Comparison of ENCODE assay signal across 20 cellular contexts in genomic region chr2:37284386-37284785, GRCh38. TPM values are rescaled to one million over a fixed set of nuclear protein-coding genes. Genes with fewer than 3 reads are reported as not detected.
DNase-seq lines count a peak whose midpoint lies in the region; ATAC-seq, FAIRE-seq and TF ChIP-seq lines count a peak whose summit lies in the region.
"Had no signal": no experiment of that assay in that cellular context is flagged by ENCODE, and none has a peak within 500 bp of the region (broad histone marks: within the 10 kb centered on the region; RNA-seq: fewer than 3 reads in every experiment).

No MANE protein-coding gene starts in this region.

- H3K9me3 ChIP-seq in GM23248 (ENCODE audit: low read depth), result no peaks in the 10 kb centered on the region
- no peaks in the 10 kb centered on the region for H3K9me3 ChIP-seq in pancreas
- no peaks in the 10 kb centered on the region for H3K9me3 ChIP-seq in small intestine (ENCODE audit: control insufficient read depth, low read depth)

- H2AFZ ChIP-seq in GM23248, result no peak overlapping the region
- H2AFZ ChIP-seq: GM23338 had no signal

- H3K27ac ChIP-seq in GM23248, result no peak overlapping the region
- H3K27ac ChIP-seq in pancreas, result no peak overlapping the region
- H3K27ac ChIP-seq in small intestine (ENCODE audit: low read depth in 1 of 2, low read length in 1 of 2), result no peak overlapping the region

- TF ChIP-seq CTCF in cardiac fibroblast (IDR thresholded peaks at IDR 0.05; ENCODE audit: low read depth, low read length), result no peak
- no peak for TF ChIP-seq CTCF in fibroblast of pulmonary artery (IDR thresholded peaks at IDR 0.05; ENCODE audit: low read length, missing control alignments)
- no peak for TF ChIP-seq CTCF in pancreas (IDR thresholded peaks at IDR 0.05)

- no peaks in the 10 kb centered on the region for H3K9me2 ChIP-seq in GM23248 (ENCODE audit: insufficient read depth)

- DNase-seq in GM23248 (peak; percentile 11), cardiac fibroblast (ENCODE audit: low read depth in 2 of 2) (peak; percentile 55 to 59), fibroblast of pulmonary artery (ENCODE audit: low read depth) (peak; percentile 45), pancreas (no peak), small intestine (no peak)
- no peak for DNase-seq in stimulated activated CD4-positive, alpha-beta T cell treated with anti-CD3 and anti-CD28 coated beads, Interleukin-1b, Interleukin-23, amount 100 ng/mL, for 48 hours
- DNase-seq: C1 segment of cervical spinal cord, KBM-7, MV-4-11, NCI-H187, NCI-H2107, NCI-H510A, NCI-H774, OCI-M1, SHP77 had no signal

- peaks cover 27% of the 10 kb centered on the region for H3F3A ChIP-seq in GM23248 (ENCODE audit: insufficient read depth)

- in situ Hi-C loops in GM23248 (cut with MboI), result no loop called here

- FAIRE-seq in pancreas (lab: Jason Lieb, UNC) (peak; percentile 34), small intestine (lab: Jason Lieb, UNC) (no peak)
- FAIRE-seq: D721Med had no signal

- H3K36me3 ChIP-seq in GM23248 (ENCODE audit: low read depth), result peaks cover 31% of the 10 kb centered on the region
- peaks cover 0 to 9% (median 0%) of the 10 kb centered on the region in 3 donors for H3K36me3 ChIP-seq in pancreas
- peaks cover 3 to 6% of the 10 kb centered on the region in 2 donors for H3K36me3 ChIP-seq in small intestine (ENCODE audit: control insufficient read depth in 2 of 2, insufficient read depth in 2 of 2, low read length in 2 of 2)

- intact Hi-C loops in pancreas (cut with DNase I), result no loop called here

- H3K4me1 ChIP-seq in GM23248 (ENCODE audit: insufficient read depth) (peaks cover 28% of the 10 kb centered on the region), pancreas (no peaks in the 10 kb centered on the region), small intestine (ENCODE audit: control insufficient read depth in 2 of 2, insufficient read depth in 1 of 2, low read depth in 1 of 2, low read length in 1 of 2) (no peaks in the 10 kb centered on the region)

- no peaks in the 10 kb centered on the region for H4K20me1 ChIP-seq in GM23248 (ENCODE audit: insufficient read depth)

- no peak overlapping the region for H3K9ac ChIP-seq in GM23248

- ATAC-seq in pancreas (no peak), GM18861 (IDR thresholded peaks at IDR 0.05; ENCODE audit: unreplicated experiment) (no peak), GM19023 (IDR thresholded peaks at IDR 0.05; ENCODE audit: unreplicated experiment) (no peak)
- ATAC-seq: GM23338, HCT116 had no signal

- H3K27me3 ChIP-seq in GM23248 (replicated peaks; ENCODE audit: insufficient read depth) (no peaks in the 10 kb centered on the region), pancreas (no peaks in the 10 kb centered on the region), small intestine (ENCODE audit: control insufficient read depth in 2 of 2, insufficient read depth in 2 of 2, low read length in 2 of 2) (no peaks in the 10 kb centered on the region)

- 0 out of 2 replicates have a peak, but pooled peaks cover 11% of the 10 kb centered on the region for H3K79me2 ChIP-seq in GM23248 (ENCODE audit: insufficient read depth)

- no peak overlapping the region for H3K4me3 ChIP-seq in GM23248
- H3K4me3 ChIP-seq in cardiac fibroblast (replicated peaks in 1 of 2; ENCODE audit: low read depth in 2 of 2, low read length in 2 of 2), result no peak overlapping the region
- no peak overlapping the region for H3K4me3 ChIP-seq in fibroblast of pulmonary artery (replicated peaks; ENCODE audit: low read depth, low read length)
- H3K4me3 ChIP-seq in pancreas, result no peak overlapping the region
- H3K4me3 ChIP-seq in small intestine (ENCODE audit: low read depth in 1 of 2, low read length in 2 of 2), result no peak overlapping the region
- H3K4me3 ChIP-seq: GM23338 had no signal

- peak overlapping the region; percentile 10 for H3K4me2 ChIP-seq in GM23248 (ENCODE audit: unreplicated experiment)
- H3K4me2 ChIP-seq: GM23338 had no signal

RNA-seq across cellular contexts. Expression of gene PRKD3, which starts 40.2 kb away (rescaled TPM):
- total RNA-seq in GM23248 (2014; rRNA removed; shearing (Covaris generic)), result 52.9 and 74.0 TPM in 2 replicates
- polyA plus RNA-seq in GM23248 (2016; fragmentation: Nextera tagmentation; extraction: Ambion mirVana) (16.7 and 19.7 TPM in 2 replicates), pancreas (1 to 10 TPM; 4.1 to 5.5 TPM), small intestine (1 to 10 TPM; 4.3 to 7.9 (median 5.1) TPM)
- total RNA-seq in pancreas, result 10 to 100 TPM in 3 of 6 donors, 1 to 10 TPM in 3; 6.7 to 17.2 (median 9.2) TPM

RNA-seq across cellular contexts. Expression of gene NDUFAF7, which starts 52.9 kb away (rescaled TPM):
- total RNA-seq in GM23248 (2014; rRNA removed; shearing (Covaris generic)), result 14.8 and 25.2 TPM in 2 replicates
- polyA plus RNA-seq in GM23248 (2016; fragmentation: Nextera tagmentation; extraction: Ambion mirVana) (15.2 and 16.4 TPM in 2 replicates), pancreas (10 to 100 TPM in 1 of 2 donors, 1 to 10 TPM in 1; 8.0 to 20.0 TPM), small intestine (10 to 100 TPM in 2 of 3 donors, 1 to 10 TPM in 1; 9.0 to 10.8 (median 10.7) TPM)
- 1 to 10 TPM; 4.7 to 8.0 (median 6.9) TPM for total RNA-seq in pancreas

RNA-seq across cellular contexts. Expression of gene CEBPZ, which starts 53.0 kb away (rescaled TPM):
- total RNA-seq in GM23248 (2014; rRNA removed; shearing (Covaris generic)), result 34.0 and 35.0 TPM in 2 replicates
- polyA plus RNA-seq in GM23248 (2016; fragmentation: Nextera tagmentation; extraction: Ambion mirVana), result 22.6 and 23.0 TPM in 2 replicates
- total RNA-seq in pancreas, result 10 to 100 TPM; 20.6 to 31.2 (median 25.7) TPM
- polyA plus RNA-seq in pancreas, result 10 to 100 TPM; 30.8 to 41.4 TPM
- polyA plus RNA-seq in small intestine, result 10 to 100 TPM; 46.9 to 55.4 (median 52.6) TPM

Comparison
In these comparisons a context has a peak if more than half of its experiments do, and no peak if none do; other contexts are left out.
1. DNase-seq: peak in GM23248 (single experiment), cardiac fibroblast (2 of 2) and fibroblast of pulmonary artery (single experiment); none in pancreas (0 of 6), small intestine (single experiment) and stimulated activated CD4-positive, alpha-beta T cell treated with anti-CD3 and anti-CD28 coated beads, Interleukin-1b, Interleukin-23, amount 100 ng/mL, for 48 hours (single experiment).